In genomic region chr2:65396348-65397026, GRCh38 we compare ENCODE assay signal across 9 cellular contexts. TPM values are rescaled to one million over a fixed set of nuclear protein-coding genes. Genes with fewer than 3 reads are reported as not detected.
DNase-seq lines count a peak whose midpoint lies in the region; ATAC-seq, FAIRE-seq and TF ChIP-seq lines count a peak whose summit lies in the region.
"Had no signal": no experiment of that assay in that cellular context is flagged by ENCODE, and none has a peak within 500 bp of the region (broad histone marks: within the 10 kb centered on the region; RNA-seq: fewer than 3 reads in every experiment).

No MANE protein-coding gene starts in this region.

- H3K4me3 ChIP-seq in SK-N-SH (ENCODE audit: low read depth in 2 of 2, low read length in 1 of 2) (no peak overlapping the region), K562 (no peak overlapping the region), tibial artery (no peak overlapping the region)

- H3K9me1 ChIP-seq in K562 (ENCODE audit: control insufficient read depth, insufficient read depth, low read length), result peaks cover 6% of the 10 kb centered on the region

- ATAC-seq in SK-N-SH treated with all-trans-retinoic acid at 6 μM for 48 hours, result no peak; the same call in 2 of the 3 replicates
- peak; percentile 63 for ATAC-seq in K562
- ATAC-seq in left colon, result peak; percentile 79

- WGBS in SK-N-SH (ENCODE audit: low lambda C conversion rate), result 75% methylated on average over 7 of the region's 7 CpGs
- 53% methylated on average over 7 of the region's 7 CpGs for WGBS in K562 (ENCODE audit: insufficient coverage, low coverage, missing lambda C conversion rate)

- in situ Hi-C loops in K562 (cut with MboI), result no loop called here

- no peaks in the 10 kb centered on the region for H3K9me2 ChIP-seq in SK-N-SH

- POLR2A ChIA-PET in SK-N-SH (lab: Yijun Ruan, JAX), result no interaction called here
- POLR2A ChIA-PET in K562 (lab: Yijun Ruan, JAX), result interaction anchor here (0.6 to 1.7 kb wide), 3 partner anchors 12 to 32 kb away, joined by 3 to 6 read pairs (median 4); no protein-coding TSS in a partner anchor

- no peak overlapping the region for H3K9ac ChIP-seq in SK-N-SH
- no peak overlapping the region for H3K9ac ChIP-seq in K562 (ENCODE audit: insufficient read depth in 1 of 2, low read depth in 2 of 2, low read length in 2 of 2)

- no peak for TF ChIP-seq CTCF in SK-N-SH (IDR thresholded peaks at IDR 0.05)
- no peak for TF ChIP-seq CTCF in K562 (IDR thresholded peaks at IDR 0.05 in 2 of 3, conservative IDR thresholded peaks at IDR 0.05 in 1 of 3; ENCODE audit: insufficient read depth in 2 of 3, low read depth in 1 of 3, low read length in 3 of 3)
- TF ChIP-seq CTCF in tibial artery (IDR thresholded peaks at IDR 0.05), result no peak

- TF ChIP-seq RAD21 in SK-N-SH (IDR thresholded peaks at IDR 0.05; ENCODE audit: low read length) (no peak), K562 (CRISPR knock-in tag; conservative IDR thresholded peaks at IDR 0.05 in 1 of 2, IDR thresholded peaks at IDR 0.05 in 1 of 2) (no peak)

- H3K4me1 ChIP-seq in SK-N-SH (ENCODE audit: control insufficient read depth in 1 of 2, insufficient read depth in 2 of 2, low read depth in 1 of 2, low read length in 1 of 2) (peaks cover 10 to 26% of the 10 kb centered on the region in 2 experiments; a peak in 3 of 4 replicates), K562 (replicated peaks in 1 of 2; ENCODE audit: control insufficient read depth in 2 of 2, insufficient read depth in 2 of 2, low read length in 2 of 2) (peaks cover 7 to 20% of the 10 kb centered on the region in 2 experiments; a peak in 4 of 5 replicates), tibial artery (peaks cover 0 to 48% (median 27%) of the 10 kb centered on the region in 4 donors)

- CTCF ChIA-PET in SK-N-SH (lab: Yijun Ruan, JAX) (interaction anchor here (1.0 kb wide), 1 partner anchor 18 kb away, joined by 5 read pairs; no protein-coding TSS in a partner anchor), K562 (lab: Yijun Ruan, JAX; ENCODE audit: low intra/inter-chr PET ratio) (no interaction called here)

- DNase-seq in SK-N-SH, result no peak
- no peak for DNase-seq in K562 (ENCODE audit: extremely low read depth in 1 of 4, low spot score in 3 of 4)
- DNase-seq in left colon, result peak; percentile 41 to 43
- peak in 1 of 2 donors; percentile 39 for DNase-seq in tibial artery
- no peak for DNase-seq in frontal cortex (ENCODE audit: low spot score in 2 of 2)
- DNase-seq in A172 (ENCODE audit: low spot score), result no peak
- DNase-seq in COLO829 (ENCODE audit: low spot score), result no peak
- DNase-seq: amniotic stem cell had no signal

- H3F3A ChIP-seq in SK-N-SH (replicated peaks; ENCODE audit: insufficient read depth), result peaks cover 2% of the 10 kb centered on the region

- 0 out of 2 replicates have a peak overlapping the region, but pooled peaks have one; percentile 21 for H3K4me2 ChIP-seq in SK-N-SH
- H3K4me2 ChIP-seq in K562 (ENCODE audit: insufficient read depth, low read length), result no peak overlapping the region

- intact Hi-C loops in K562 (cut with micrococcal nuclease), result no loop called here
- intact Hi-C loops in left colon (cut with DNase I, micrococcal nuclease), result no loop called here
- intact Hi-C loops in tibial artery (cut with DNase I; ENCODE audit: low total_unique reads), result no loop called here

- H3K79me2 ChIP-seq in SK-N-SH (ENCODE audit: insufficient read depth) (peaks cover 99% of the 10 kb centered on the region), K562 (ENCODE audit: control insufficient read depth, insufficient read depth, low read length) (peaks cover 92% of the 10 kb centered on the region)

- no peak for TF ChIP-seq EP300 in SK-N-SH (IDR thresholded peaks at IDR 0.05; ENCODE audit: borderline replicate concordance in 1 of 2, low read depth in 1 of 2, low read length in 1 of 2)
- TF ChIP-seq EP300 in K562 (IDR thresholded peaks at IDR 0.05; ENCODE audit: low read length), result no peak

- peak; percentile 32 for FAIRE-seq in K562 (lab: Jason Lieb, UNC)
- no peak for FAIRE-seq in frontal cortex (lab: Jason Lieb, UNC)

- peaks cover 99% of the 10 kb centered on the region for H4K20me1 ChIP-seq in SK-N-SH (ENCODE audit: insufficient read depth)
- peaks cover 44% of the 10 kb centered on the region for H4K20me1 ChIP-seq in K562 (replicated peaks; ENCODE audit: control insufficient read depth, insufficient read depth, low read length)

- H2AFZ ChIP-seq in SK-N-SH (ENCODE audit: low read depth) (no peak overlapping the region), K562 (ENCODE audit: low read depth, low read length) (no peak overlapping the region)

- H3K27ac ChIP-seq in SK-N-SH (ENCODE audit: low read depth in 2 of 2, low read length in 1 of 2) (no peak overlapping the region), K562 (ENCODE audit: extremely low read depth, low read depth, low read length) (no peak overlapping the region), tibial artery (peak overlapping the region; percentile 45 to 46)

- no peak for TF ChIP-seq POLR2A in K562 (conservative IDR thresholded peaks at IDR 0.05)

- BruUV-seq in K562 (replicated peaks; lab: Mats Ljungman, UMichigan), result no TSS peak

- H3K36me3 ChIP-seq in SK-N-SH (replicated peaks in 1 of 2; ENCODE audit: control insufficient read depth in 1 of 2, insufficient read depth in 2 of 2, low read length in 1 of 2) (no peaks in the 10 kb centered on the region), K562 (ENCODE audit: control insufficient read depth, insufficient read depth, low read length) (no peaks in the 10 kb centered on the region), tibial artery (no peaks in the 10 kb centered on the region)

- H3K27me3 ChIP-seq in SK-N-SH (ENCODE audit: insufficient read depth) (no peaks in the 10 kb centered on the region), K562 (ENCODE audit: control insufficient read depth in 2 of 2, insufficient read depth in 2 of 2, low read length in 2 of 2) (no peaks in the 10 kb centered on the region), tibial artery (no peaks in the 10 kb centered on the region)

- H3K9me3 ChIP-seq in SK-N-SH (no peaks in the 10 kb centered on the region), K562 (replicated peaks; ENCODE audit: control insufficient read depth, insufficient read depth, low read depth, low read length) (no peaks in the 10 kb centered on the region), tibial artery (no peaks in the 10 kb centered on the region)

TF ChIP-seq in SK-N-SH, 30 proteins besides CTCF, POLR2A, EP300 and RAD21 (continues in another document):
- TF ChIP-seq SIN3A (IDR thresholded peaks at IDR 0.05; ENCODE audit: borderline replicate concordance, low read depth, low read length), result no peak
- no peak for TF ChIP-seq USF2 (IDR thresholded peaks at IDR 0.05; ENCODE audit: borderline replicate concordance, low read depth, low read length)

TF ChIP-seq in K562, 482 proteins besides CTCF, POLR2A, EP300 and RAD21 (continues in another document):
- TF ChIP-seq CHAMP1 (IDR thresholded peaks at IDR 0.05), result no peak
- TF ChIP-seq NR1H2 (CRISPR knock-in tag; IDR thresholded peaks at IDR 0.05), result no peak
- TF ChIP-seq RFX7 (CRISPR knock-in tag; IDR thresholded peaks at IDR 0.05), result no peak

RNA-seq across cellular contexts. Expression of gene SPRED2, which starts 35.9 kb away (rescaled TPM):
- polyA plus RNA-seq in SK-N-SH (2012; rRNA removed) (13.5 and 21.9 TPM in 2 replicates), K562 (2011; rRNA removed) (15.3 and 16.5 TPM in 2 replicates), K562 (2014; fragmentation: Illumina TruSeq; extraction: Trizol) (40.9 and 42.6 TPM in 2 replicates), K562 (2014; fragmentation: Nextera tagmentation; extraction: Ambion mirVana) (1 to 10 TPM; 4.6 to 6.4 TPM), K562 (2014; rRNA removed) (17.9 and 21.2 TPM in 2 replicates)
- polyA plus RNA-seq in SK-N-SH (2012; cell fraction: cytosol; rRNA removed), result 18.4 and 21.2 TPM in 2 replicates
- 17.0 and 22.9 TPM in 2 replicates for polyA plus RNA-seq in SK-N-SH (2012; cell fraction: nucleus; rRNA removed)
- 32.9 and 55.4 TPM in 2 replicates for total RNA-seq in K562 (2011; cell fraction: chromatin; rRNA removed; ENCODE audit: low replicate concordance)
- total RNA-seq in K562 (2011; cell fraction: nucleolus; rRNA removed), result 16.8 and 20.1 TPM in 2 replicates
- total RNA-seq in K562 (2011; cell fraction: nucleoplasm; rRNA removed), result 32.7 and 48.2 TPM in 2 replicates
- total RNA-seq in K562 (2014; rRNA removed) (7.8 and 9.5 TPM in 2 replicates), K562 (2014; rRNA removed; fragmentation: Illumina TruSeq; extraction: Trizol) (14.1 and 14.8 TPM in 2 replicates), K562 (2015; rRNA removed; fragmentation: Illumina TruSeq; extraction: Trizol) (10.2 and 10.7 TPM in 2 replicates), K562 (2021) (42.6 and 50.8 TPM in 2 replicates), left colon (10 to 100 TPM; 41.5 to 57.0 TPM), frontal cortex (8.2 TPM)
- 18.1 and 23.5 TPM in 2 replicates for polyA plus RNA-seq in K562 (2011; cell fraction: cytosol; rRNA removed)
- polyA plus RNA-seq in K562 (2011; cell fraction: nucleus; rRNA removed), result 20.4 and 30.3 TPM in 2 replicates
- 22.1 and 26.6 TPM in 2 replicates for polyA plus RNA-seq in K562 (2012)
- polyA minus RNA-seq in K562 (2011; rRNA and poly(A)+ RNA removed), result 16.7 and 18.3 TPM in 2 replicates
- polyA minus RNA-seq in K562 (2011; cell fraction: cytosol; rRNA and poly(A)+ RNA removed), result 22.5 and 22.8 TPM in 2 replicates
- polyA minus RNA-seq in K562 (2011; cell fraction: nucleus; rRNA and poly(A)+ RNA removed), result 6.9 and 9.3 TPM in 2 replicates
- 7.1 and 13.6 TPM in 2 replicates for total RNA-seq in A172 (2014; rRNA removed; shearing (Covaris generic))

Comparison
In these comparisons a context has a peak if more than half of its experiments do, and no peak if none do; other contexts are left out.
1. DNase-seq: peak in left colon (2 of 2); none in SK-N-SH (single experiment), K562 (0 of 4), frontal cortex (0 of 2), A172 (single experiment) and COLO829 (single experiment).
2. H3K27ac ChIP-seq: peak in tibial artery (2 of 2); none in SK-N-SH (0 of 2) and K562 (single experiment).